4 cellular contexts compared by ENCODE assay signal in genomic region chr22:19662049-19662684, GRCh38. TPM values are rescaled to one million over a fixed set of nuclear protein-coding genes. Genes with fewer than 3 reads are reported as not detected.
"Had no signal": no experiment of that assay in that cellular context is flagged by ENCODE, and none has a peak within 500 bp of the region (broad histone marks: within the 10 kb centered on the region; RNA-seq: fewer than 3 reads in every experiment).

No MANE protein-coding gene starts in this region.

RNA-seq across cellular contexts. Expression of gene SEPTIN5, which starts 52.1 kb away (rescaled TPM):
- total RNA-seq: activated CD4-positive, alpha-beta memory T cell treated with anti-CD3 and anti-CD28 coated beads, Interleukin-2, amount 10 ng/mL, durations not matched to agents 7 days and 5 days; activated CD4-positive, alpha-beta T cell treated with anti-CD3 and anti-CD28 coated beads, Interleukin-2, amount 10 ng/mL, durations not matched to agents 7 days and 5 days; activated naive CD8-positive, alpha-beta T cell treated with anti-CD3 and anti-CD28 coated beads, Interleukin-2, amount 10 ng/mL, durations not matched to agents 7 days and 5 days; T-helper 2 cell treated with Interferon-gamma antibody and Interleukin-4, amounts not matched to agents 100 ng/mL and 5 ng/mL, for 36 hours had no signal
